ENCODE assay signal across 2 cellular contexts in the genomic region with DNA sequence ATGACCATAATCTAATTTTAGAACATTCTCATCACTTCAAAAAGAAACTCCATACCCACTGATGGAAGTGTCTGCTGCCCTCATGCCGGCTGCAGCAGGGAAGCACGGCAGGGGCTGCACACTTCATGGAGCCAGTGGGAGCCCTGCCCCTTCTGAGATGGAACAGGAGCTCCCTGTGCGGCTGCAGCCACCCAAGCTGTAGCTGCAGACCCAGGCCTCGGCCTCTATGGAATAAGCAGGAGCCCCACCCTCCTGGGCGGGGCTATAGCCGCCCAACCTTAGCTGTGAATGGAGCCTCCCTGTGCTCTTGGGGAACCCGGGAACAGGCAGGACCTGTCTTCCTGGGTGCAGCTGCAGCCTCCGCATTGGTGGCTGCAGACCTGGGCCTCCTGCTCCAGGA.
TF ChIP-seq lines count a peak whose summit lies in the region.

No MANE protein-coding gene starts in this region.

TF ChIP-seq in GM23338, 12 proteins besides CTCF, POLR2A, EP300 and RAD21 (continues in another document):
- TF ChIP-seq JUNB (IDR thresholded peaks at IDR 0.05; ENCODE audit: unreplicated experiment): no peak
- TF ChIP-seq ZNF114 (CRISPR knock-in tag; IDR thresholded peaks at IDR 0.05): no peak
- no peak for TF ChIP-seq EZH2 (IDR thresholded peaks at IDR 0.05; ENCODE audit: low read depth, unreplicated experiment)
- TF ChIP-seq, protein P1, sequence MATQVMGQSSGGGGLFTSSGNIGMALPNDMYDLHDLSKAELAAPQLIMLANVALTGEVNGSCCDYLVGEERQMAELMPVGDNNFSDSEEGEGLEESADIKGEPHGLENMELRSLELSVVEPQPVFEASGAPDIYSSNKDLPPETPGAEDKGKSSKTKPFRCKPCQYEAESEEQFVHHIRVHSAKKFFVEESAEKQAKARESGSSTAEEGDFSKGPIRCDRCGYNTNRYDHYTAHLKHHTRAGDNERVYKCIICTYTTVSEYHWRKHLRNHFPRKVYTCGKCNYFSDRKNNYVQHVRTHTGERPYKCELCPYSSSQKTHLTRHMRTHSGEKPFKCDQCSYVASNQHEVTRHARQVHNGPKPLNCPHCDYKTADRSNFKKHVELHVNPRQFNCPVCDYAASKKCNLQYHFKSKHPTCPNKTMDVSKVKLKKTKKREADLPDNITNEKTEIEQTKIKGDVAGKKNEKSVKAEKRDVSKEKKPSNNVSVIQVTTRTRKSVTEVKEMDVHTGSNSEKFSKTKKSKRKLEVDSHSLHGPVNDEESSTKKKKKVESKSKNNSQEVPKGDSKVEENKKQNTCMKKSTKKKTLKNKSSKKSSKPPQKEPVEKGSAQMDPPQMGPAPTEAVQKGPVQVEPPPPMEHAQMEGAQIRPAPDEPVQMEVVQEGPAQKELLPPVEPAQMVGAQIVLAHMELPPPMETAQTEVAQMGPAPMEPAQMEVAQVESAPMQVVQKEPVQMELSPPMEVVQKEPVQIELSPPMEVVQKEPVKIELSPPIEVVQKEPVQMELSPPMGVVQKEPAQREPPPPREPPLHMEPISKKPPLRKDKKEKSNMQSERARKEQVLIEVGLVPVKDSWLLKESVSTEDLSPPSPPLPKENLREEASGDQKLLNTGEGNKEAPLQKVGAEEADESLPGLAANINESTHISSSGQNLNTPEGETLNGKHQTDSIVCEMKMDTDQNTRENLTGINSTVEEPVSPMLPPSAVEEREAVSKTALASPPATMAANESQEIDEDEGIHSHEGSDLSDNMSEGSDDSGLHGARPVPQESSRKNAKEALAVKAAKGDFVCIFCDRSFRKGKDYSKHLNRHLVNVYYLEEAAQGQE (IDR thresholded peaks at IDR 0.05; ENCODE audit: unreplicated experiment): no peak
- TF ChIP-seq, protein P2, sequence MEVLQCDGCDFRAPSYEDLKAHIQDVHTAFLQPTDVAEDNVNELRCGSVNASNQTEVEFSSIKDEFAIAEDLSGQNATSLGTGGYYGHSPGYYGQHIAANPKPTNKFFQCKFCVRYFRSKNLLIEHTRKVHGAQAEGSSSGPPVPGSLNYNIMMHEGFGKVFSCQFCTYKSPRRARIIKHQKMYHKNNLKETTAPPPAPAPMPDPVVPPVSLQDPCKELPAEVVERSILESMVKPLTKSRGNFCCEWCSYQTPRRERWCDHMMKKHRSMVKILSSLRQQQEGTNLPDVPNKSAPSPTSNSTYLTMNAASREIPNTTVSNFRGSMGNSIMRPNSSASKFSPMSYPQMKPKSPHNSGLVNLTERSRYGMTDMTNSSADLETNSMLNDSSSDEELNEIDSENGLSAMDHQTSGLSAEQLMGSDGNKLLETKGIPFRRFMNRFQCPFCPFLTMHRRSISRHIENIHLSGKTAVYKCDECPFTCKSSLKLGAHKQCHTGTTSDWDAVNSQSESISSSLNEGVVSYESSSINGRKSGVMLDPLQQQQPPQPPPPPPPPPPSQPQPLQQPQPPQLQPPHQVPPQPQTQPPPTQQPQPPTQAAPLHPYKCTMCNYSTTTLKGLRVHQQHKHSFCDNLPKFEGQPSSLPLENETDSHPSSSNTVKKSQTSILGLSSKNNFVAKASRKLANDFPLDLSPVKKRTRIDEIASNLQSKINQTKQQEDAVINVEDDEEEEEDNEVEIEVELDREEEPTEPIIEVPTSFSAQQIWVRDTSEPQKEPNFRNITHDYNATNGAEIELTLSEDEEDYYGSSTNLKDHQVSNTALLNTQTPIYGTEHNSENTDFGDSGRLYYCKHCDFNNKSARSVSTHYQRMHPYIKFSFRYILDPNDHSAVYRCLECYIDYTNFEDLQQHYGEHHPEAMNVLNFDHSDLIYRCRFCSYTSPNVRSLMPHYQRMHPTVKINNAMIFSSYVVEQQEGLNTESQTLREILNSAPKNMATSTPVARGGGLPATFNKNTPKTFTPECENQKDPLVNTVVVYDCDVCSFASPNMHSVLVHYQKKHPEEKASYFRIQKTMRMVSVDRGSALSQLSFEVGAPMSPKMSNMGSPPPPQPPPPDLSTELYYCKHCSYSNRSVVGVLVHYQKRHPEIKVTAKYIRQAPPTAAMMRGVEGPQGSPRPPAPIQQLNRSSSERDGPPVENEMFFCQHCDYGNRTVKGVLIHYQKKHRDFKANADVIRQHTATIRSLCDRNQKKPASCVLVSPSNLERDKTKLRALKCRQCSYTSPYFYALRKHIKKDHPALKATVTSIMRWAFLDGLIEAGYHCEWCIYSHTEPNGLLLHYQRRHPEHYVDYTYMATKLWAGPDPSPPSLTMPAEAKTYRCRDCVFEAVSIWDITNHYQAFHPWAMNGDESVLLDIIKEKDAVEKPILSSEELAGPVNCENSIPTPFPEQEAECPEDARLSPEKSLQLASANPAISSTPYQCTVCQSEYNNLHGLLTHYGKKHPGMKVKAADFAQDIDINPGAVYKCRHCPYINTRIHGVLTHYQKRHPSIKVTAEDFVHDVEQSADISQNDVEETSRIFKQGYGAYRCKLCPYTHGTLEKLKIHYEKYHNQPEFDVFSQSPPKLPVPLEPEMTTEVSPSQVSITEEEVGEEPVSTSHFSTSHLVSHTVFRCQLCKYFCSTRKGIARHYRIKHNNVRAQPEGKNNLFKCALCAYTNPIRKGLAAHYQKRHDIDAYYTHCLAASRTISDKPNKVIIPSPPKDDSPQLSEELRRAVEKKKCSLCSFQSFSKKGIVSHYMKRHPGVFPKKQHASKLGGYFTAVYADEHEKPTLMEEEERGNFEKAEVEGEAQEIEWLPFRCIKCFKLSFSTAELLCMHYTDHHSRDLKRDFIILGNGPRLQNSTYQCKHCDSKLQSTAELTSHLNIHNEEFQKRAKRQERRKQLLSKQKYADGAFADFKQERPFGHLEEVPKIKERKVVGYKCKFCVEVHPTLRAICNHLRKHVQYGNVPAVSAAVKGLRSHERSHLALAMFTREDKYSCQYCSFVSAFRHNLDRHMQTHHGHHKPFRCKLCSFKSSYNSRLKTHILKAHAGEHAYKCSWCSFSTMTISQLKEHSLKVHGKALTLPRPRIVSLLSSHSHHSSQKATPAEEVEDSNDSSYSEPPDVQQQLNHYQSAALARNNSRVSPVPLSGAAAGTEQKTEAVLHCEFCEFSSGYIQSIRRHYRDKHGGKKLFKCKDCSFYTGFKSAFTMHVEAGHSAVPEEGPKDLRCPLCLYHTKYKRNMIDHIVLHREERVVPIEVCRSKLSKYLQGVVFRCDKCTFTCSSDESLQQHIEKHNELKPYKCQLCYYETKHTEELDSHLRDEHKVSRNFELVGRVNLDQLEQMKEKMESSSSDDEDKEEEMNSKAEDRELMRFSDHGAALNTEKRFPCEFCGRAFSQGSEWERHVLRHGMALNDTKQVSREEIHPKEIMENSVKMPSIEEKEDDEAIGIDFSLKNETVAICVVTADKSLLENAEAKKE (CRISPR knock-in tag; IDR thresholded peaks at IDR 0.05): no peak
- no peak for TF ChIP-seq CREB1 (CRISPR knock-in tag; IDR thresholded peaks at IDR 0.05; ENCODE audit: low read depth)
- no peak for TF ChIP-seq ZNF331 (CRISPR knock-in tag; IDR thresholded peaks at IDR 0.05; ENCODE audit: low read depth)
- no peak for TF ChIP-seq STAT1 (IDR thresholded peaks at IDR 0.05; ENCODE audit: unreplicated experiment)
- no peak for TF ChIP-seq EZH2phosphoT487 (IDR thresholded peaks at IDR 0.05; ENCODE audit: unreplicated experiment)
- TF ChIP-seq NANOG (IDR thresholded peaks at IDR 0.05; ENCODE audit: borderline replicate concordance): no peak

TF ChIP-seq in H1, 55 proteins besides CTCF, POLR2A, EP300 and RAD21:
- TF ChIP-seq MAFK (IDR thresholded peaks at IDR 0.05; ENCODE audit: low read depth, low read length) (no peak), SP2 (IDR thresholded peaks at IDR 0.05; ENCODE audit: low read length) (no peak), JUND (IDR thresholded peaks at IDR 0.05; ENCODE audit: low read length) (no peak), GTF2F1 (IDR thresholded peaks at IDR 0.05; ENCODE audit: borderline replicate concordance, low read depth, low read length) (no peak), TBP (IDR thresholded peaks at IDR 0.05; ENCODE audit: low read depth, low read length) (no peak), POU5F1 (IDR thresholded peaks at IDR 0.05; ENCODE audit: low read depth, low read length) (no peak), PHF8 (conservative IDR thresholded peaks at IDR 0.05; ENCODE audit: low read depth, low read length) (no peak), POLR2AphosphoS5 (IDR thresholded peaks at IDR 0.05; ENCODE audit: low read depth, low read length) (no peak), TEAD4 (IDR thresholded peaks at IDR 0.05; ENCODE audit: low read depth, low read length) (no peak), RNF2 (IDR thresholded peaks at IDR 0.05; ENCODE audit: borderline replicate concordance, low read depth, low read length, missing control alignments, poor library complexity, severe bottlenecking) (no peak)
- TF ChIP-seq, protein P3, sequence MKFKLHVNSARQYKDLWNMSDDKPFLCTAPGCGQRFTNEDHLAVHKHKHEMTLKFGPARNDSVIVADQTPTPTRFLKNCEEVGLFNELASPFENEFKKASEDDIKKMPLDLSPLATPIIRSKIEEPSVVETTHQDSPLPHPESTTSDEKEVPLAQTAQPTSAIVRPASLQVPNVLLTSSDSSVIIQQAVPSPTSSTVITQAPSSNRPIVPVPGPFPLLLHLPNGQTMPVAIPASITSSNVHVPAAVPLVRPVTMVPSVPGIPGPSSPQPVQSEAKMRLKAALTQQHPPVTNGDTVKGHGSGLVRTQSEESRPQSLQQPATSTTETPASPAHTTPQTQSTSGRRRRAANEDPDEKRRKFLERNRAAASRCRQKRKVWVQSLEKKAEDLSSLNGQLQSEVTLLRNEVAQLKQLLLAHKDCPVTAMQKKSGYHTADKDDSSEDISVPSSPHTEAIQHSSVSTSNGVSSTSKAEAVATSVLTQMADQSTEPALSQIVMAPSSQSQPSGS (IDR thresholded peaks at IDR 0.05; ENCODE audit: low read length): no peak
